In genomic region chr13:50797081-50797480, GRCh38 we compare ENCODE assay signal across 19 cellular contexts. TPM values are rescaled to one million over a fixed set of nuclear protein-coding genes. Genes with fewer than 3 reads are reported as not detected.
"Had no signal": no experiment of that assay in that cellular context is flagged by ENCODE, and none has a peak within 500 bp of the region (broad histone marks: within the 10 kb centered on the region; RNA-seq: fewer than 3 reads in every experiment).

No MANE protein-coding gene starts in this region.

- H3K9me3 ChIP-seq: gastroesophageal sphincter, upper lobe of left lung had no signal

- H3K27ac ChIP-seq: epithelial cell of prostate, gastroesophageal sphincter, parathyroid adenoma, upper lobe of left lung had no signal

- H3K36me3 ChIP-seq: gastroesophageal sphincter, upper lobe of left lung had no signal

- H3K27ac Mint-ChIP-seq: stimulated activated naive CD8-positive, alpha-beta T cell treated with anti-CD3 and anti-CD28 coated beads, Interleukin-15, Interleukin-2, amounts not matched to agents 100 ng/mL and 50 ng/mL, for 24 hours had no signal

- H3K27me3 ChIP-seq: gastroesophageal sphincter, upper lobe of left lung had no signal

- H3K4me3 ChIP-seq: gastroesophageal sphincter, lung, upper lobe of left lung had no signal

- DNase-seq: activated CD4-positive, alpha-beta T cell treated with anti-CD3 and anti-CD28 coated beads, Interleukin-2, amount 50 U/mL, for 1 hour; activated CD8-positive, alpha-beta memory T cell treated with anti-CD3 and anti-CD28 coated beads for 24 hours; activated naive CD4-positive, alpha-beta T cell; aorta; effector memory CD4-positive, alpha-beta T cell; left colon; naive thymus-derived CD4-positive, alpha-beta T cell; stimulated activated CD4-positive, alpha-beta T cell treated with anti-CD3 and anti-CD28 coated beads, Interleukin-4, amount 100 ng/mL, for 24 hours; stimulated activated CD8-positive, alpha-beta memory T cell treated with anti-CD3 and anti-CD28 coated beads, Interleukin-4, amount 100 ng/mL, for 48 hours; upper lobe of left lung had no signal

- H3K27me3 Mint-ChIP-seq: stimulated activated naive CD8-positive, alpha-beta T cell treated with anti-CD3 and anti-CD28 coated beads, Interleukin-15, Interleukin-2, amounts not matched to agents 100 ng/mL and 50 ng/mL, for 24 hours had no signal

- H3K79me2 ChIP-seq: parathyroid adenoma had no signal

- H3K9me3 Mint-ChIP-seq: stimulated activated naive CD8-positive, alpha-beta T cell treated with anti-CD3 and anti-CD28 coated beads, Interleukin-15, Interleukin-2, amounts not matched to agents 100 ng/mL and 50 ng/mL, for 24 hours had no signal

- ATAC-seq: activated CD4-positive, CD25-positive, alpha-beta regulatory T cell treated with anti-CD3 and anti-CD28 coated beads, Interleukin-2, amount 50 U/mL, for 24 hours; gastroesophageal sphincter; left colon; naive thymus-derived CD4-positive, alpha-beta T cell had no signal

- H3K9ac ChIP-seq: parathyroid adenoma had no signal

- H3K4me1 ChIP-seq: parathyroid adenoma had no signal

- H2AFZ ChIP-seq: parathyroid adenoma had no signal

- H3K4me3 Mint-ChIP-seq: naive thymus-derived CD4-positive, alpha-beta T cell; stimulated activated naive CD8-positive, alpha-beta T cell treated with anti-CD3 and anti-CD28 coated beads, Interleukin-15, Interleukin-2, amounts not matched to agents 100 ng/mL and 50 ng/mL, for 24 hours had no signal

RNA-seq across cellular contexts. Expression of gene DLEU7, which starts 46.4 kb away (rescaled TPM):
- total RNA-seq: fibroblast of lung, renal cortical epithelial cell, SK-MEL-5 had no signal
- polyA plus RNA-seq: fibroblast of lung; naive thymus-derived CD4-positive, alpha-beta T cell had no signal
